ENCODE assay signal across 9 cellular contexts in genomic region chr6:140441256-140441655, GRCh38.
DNase-seq lines count a peak whose midpoint lies in the region; ATAC-seq and TF ChIP-seq lines count a peak whose summit lies in the region.
"Had no signal": no experiment of that assay in that cellular context is flagged by ENCODE, and none has a peak within 500 bp of the region (broad histone marks: within the 10 kb centered on the region; RNA-seq: fewer than 3 reads in every experiment).

No MANE protein-coding gene starts in this region.

- intact Hi-C loops in testis (cut with DNase I; ENCODE audit: low total_unique reads) = no loop called here

- TF ChIP-seq CTCF in LNCAP (IDR thresholded peaks at IDR 0.05) = peak; percentile 50; the same call in 1 of the 2 replicates
- TF ChIP-seq CTCF in brain (conservative IDR thresholded peaks at IDR 0.05) = peak; percentile 67 to 71
- peak; percentile 52 for TF ChIP-seq CTCF in kidney epithelial cell (IDR thresholded peaks at IDR 0.05; ENCODE audit: insufficient read depth, low read length, poor library complexity, severe bottlenecking)
- TF ChIP-seq CTCF in testis (IDR thresholded peaks at IDR 0.05) = peak in 2 of 3 experiments; percentile 41 to 42

- H3K27ac ChIP-seq in testis = no peak overlapping the region

- ATAC-seq in GM18511 (IDR thresholded peaks at IDR 0.05; ENCODE audit: unreplicated experiment) (no peak), GM18861 (IDR thresholded peaks at IDR 0.05; ENCODE audit: unreplicated experiment) (no peak)

- H3K27me3 ChIP-seq in kidney epithelial cell (ENCODE audit: control insufficient read depth, insufficient read depth, low read length) = no peaks in the 10 kb centered on the region
- H3K27me3 ChIP-seq in testis = no peaks in the 10 kb centered on the region

- H3K4me1 ChIP-seq in testis = peaks cover 9% of the 10 kb centered on the region

- H3K36me3 ChIP-seq in kidney epithelial cell (ENCODE audit: control insufficient read depth, insufficient read depth, low read length) (no peaks in the 10 kb centered on the region), testis (ENCODE audit: low read depth, missing control alignments) (no peaks in the 10 kb centered on the region)

- no peak for TF ChIP-seq POLR2A in testis (IDR thresholded peaks at IDR 0.05)

- no peaks in the 10 kb centered on the region for H3K27me3 Mint-ChIP-seq in brain

- DNase-seq in NCI-H446 (lab: John Stamatoyannopoulos, UW) (peak; percentile 3 to 41), NCI-H446 treated with DMSO at 0.1 percent for 48 hours (lab: John Stamatoyannopoulos, UW) (no peak), kidney epithelial cell (ENCODE audit: low read depth) (no peak), testis (peak; percentile 89)

- peaks cover 0 to 8% (median 2%) of the 10 kb centered on the region in 5 experiments for H3K9me3 Mint-ChIP-seq in brain
- H3K9me3 Mint-ChIP-seq: CD4-positive, alpha-beta memory T cell had no signal

- H3K27ac Mint-ChIP-seq in brain = peak overlapping the region in 3 of 5 experiments; percentile 16 to 83 (median 81)
- H3K27ac Mint-ChIP-seq: CD4-positive, alpha-beta memory T cell had no signal

- no peaks in the 10 kb centered on the region for H3K36me3 Mint-ChIP-seq in brain
- H3K36me3 Mint-ChIP-seq: CD4-positive, alpha-beta memory T cell had no signal

- no peak overlapping the region for H3K4me3 Mint-ChIP-seq in brain
- H3K4me3 Mint-ChIP-seq: CD4-positive, alpha-beta memory T cell had no signal

- no peaks in the 10 kb centered on the region for H3K9me3 ChIP-seq in testis

- H3K4me3 ChIP-seq in kidney epithelial cell (ENCODE audit: low read depth, low read length) (no peak overlapping the region), testis (no peak overlapping the region)

- peaks cover 39% of the 10 kb centered on the region for H3K4me1 Mint-ChIP-seq in brain
- H3K4me1 Mint-ChIP-seq: CD4-positive, alpha-beta memory T cell had no signal

- WGBS in testis, 2 donors = 65 to 75% methylated on average over 6 of the region's 6 CpGs

Comparison
In these comparisons a context has a peak if more than half of its experiments do, and no peak if none do; other contexts are left out.
1. DNase-seq: peak in NCI-H446 (2 of 2) and testis (single experiment); none in NCI-H446 treated with DMSO at 0.1 percent for 48 hours (single experiment) and kidney epithelial cell (single experiment).
2. Peak in every context shown above with its lines, with median percentiles within 50 percentile points of each other: CTCF ChIP-seq.